9 cellular contexts compared by ENCODE assay signal in the genomic region with DNA sequence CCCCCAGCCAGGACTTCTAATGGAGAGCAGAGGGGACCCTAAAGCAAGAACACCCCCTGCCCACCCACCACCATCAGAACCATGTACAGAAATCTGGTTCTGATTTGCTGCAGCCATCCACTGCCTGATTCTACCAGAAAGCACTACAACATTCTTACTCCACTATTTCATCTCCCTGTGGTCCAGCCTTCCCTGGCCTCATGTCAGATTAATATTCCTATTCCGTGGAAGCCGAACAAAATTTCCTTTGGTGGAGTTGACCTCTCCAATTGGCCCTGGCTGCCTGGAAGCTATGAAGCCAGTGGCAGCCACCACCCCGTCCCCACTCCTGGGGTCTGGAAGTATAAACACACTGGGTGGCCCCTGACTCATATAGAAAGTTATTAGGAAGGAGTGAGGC.
"Had no signal": no experiment of that assay in that cellular context is flagged by ENCODE, and none has a peak within 500 bp of the region (broad histone marks: within the 10 kb centered on the region; RNA-seq: fewer than 3 reads in every experiment).

No MANE protein-coding gene starts in this region.

- H3K27ac Mint-ChIP-seq: GM23338, H9, HFFc6 had no signal

- H3K9me3 Mint-ChIP-seq: HFFc6 had no signal

- H3K27ac ChIP-seq: GM23248 had no signal

- H3K36me3 ChIP-seq: HAP-1 had no signal

- H3K9me3 ChIP-seq: HAP-1 had no signal

- H3K4me3 ChIP-seq: GM23248, GM23338, HAP-1 had no signal

- ATAC-seq: GM23338, HCT116 had no signal

- DNase-seq: GM23248, GOT3, H7, HCEC 1CT, HFFc6 had no signal

- H3K4me3 Mint-ChIP-seq: GM23338, H9, HFFc6 had no signal

- H3K4me1 ChIP-seq: HAP-1 had no signal
